In the genomic region with DNA sequence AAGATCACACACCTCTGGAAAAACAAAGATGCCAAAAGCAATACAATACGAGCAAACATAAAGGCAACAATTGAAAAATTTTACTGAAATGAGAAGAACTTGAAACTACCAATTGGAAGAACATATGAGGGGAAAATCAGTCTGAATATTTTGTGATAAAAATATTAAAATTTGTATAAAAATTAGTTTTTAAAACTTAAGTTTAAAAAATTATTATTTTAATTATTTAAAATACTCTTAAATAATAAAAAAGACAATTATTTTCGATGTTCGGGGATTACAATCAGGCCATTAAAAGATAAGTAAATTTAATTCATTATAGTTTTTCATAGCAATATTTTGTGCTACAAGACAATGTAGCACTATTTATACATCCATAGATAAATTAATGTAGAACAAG, we compare ENCODE assay signal across 32 cellular contexts.
"Had no signal": no experiment of that assay in that cellular context is flagged by ENCODE, and none has a peak within 500 bp of the region (broad histone marks: within the 10 kb centered on the region; RNA-seq: fewer than 3 reads in every experiment).

No MANE protein-coding gene starts in this region.

- FAIRE-seq: endothelial cell of umbilical vein had no signal

- H3K9me3 ChIP-seq: colonic mucosa had no signal

- H3K9me3 Mint-ChIP-seq: dendritic cell treated with granulocyte-macrophage colony-stimulating factor and Interleukin-4, amounts not matched to agents 40 ng/mL and 50 ng/mL, for 4 days had no signal

- H3K36me3 ChIP-seq: ascending aorta, breast epithelium, cardiac muscle cell, colonic mucosa, esophagus squamous epithelium had no signal

- H3K27ac ChIP-seq: ascending aorta, breast epithelium, cardiac muscle cell, colonic mucosa, dorsolateral prefrontal cortex, epithelial cell of prostate, esophagus squamous epithelium had no signal

- H3K4me3 ChIP-seq: ascending aorta, breast epithelium, cardiac muscle cell, colonic mucosa, dorsolateral prefrontal cortex, esophagus squamous epithelium had no signal

- H3K36me3 Mint-ChIP-seq: activated naive CD4-positive, alpha-beta T cell treated with anti-CD3 and anti-CD28 coated beads, Interleukin-2, amount 10 ng/mL, durations not matched to agents 7 days and 5 days; activated naive CD8-positive, alpha-beta T cell treated with anti-CD3 and anti-CD28 coated beads, Interleukin-2, amount 10 ng/mL, durations not matched to agents 7 days and 5 days; brain had no signal

- ATAC-seq: activated naive CD4-positive, alpha-beta T cell treated with anti-CD3 and anti-CD28 coated beads, Interleukin-2, amount 50 U/mL, for 72 hours; activated T-cell treated with anti-CD3 and anti-CD28 coated beads, Interleukin-2, amount 50 U/mL, for 72 hours had no signal

- H3K4me1 Mint-ChIP-seq: activated CD4-positive, alpha-beta memory T cell treated with anti-CD3 and anti-CD28 coated beads, Interleukin-2, amount 10 ng/mL, durations not matched to agents 7 days and 5 days; activated CD4-positive, alpha-beta T cell treated with anti-CD3 and anti-CD28 coated beads, Interleukin-2, amount 10 ng/mL, durations not matched to agents 7 days and 5 days; activated naive CD4-positive, alpha-beta T cell treated with anti-CD3 and anti-CD28 coated beads, Interleukin-2, amount 10 ng/mL, durations not matched to agents 7 days and 5 days; activated naive CD8-positive, alpha-beta T cell treated with anti-CD3 and anti-CD28 coated beads, Interleukin-2, amount 10 ng/mL, durations not matched to agents 7 days and 5 days had no signal

- H3K27ac Mint-ChIP-seq: activated CD4-positive, alpha-beta memory T cell treated with anti-CD3 and anti-CD28 coated beads, Interleukin-2, amount 10 ng/mL, durations not matched to agents 7 days and 5 days; activated CD4-positive, alpha-beta T cell treated with anti-CD3 and anti-CD28 coated beads, Interleukin-2, amount 10 ng/mL, durations not matched to agents 7 days and 5 days; activated naive CD4-positive, alpha-beta T cell treated with anti-CD3 and anti-CD28 coated beads, Interleukin-2, amount 10 ng/mL, durations not matched to agents 7 days and 5 days; activated naive CD4-positive, alpha-beta T cell treated with anti-CD3 and anti-CD28 coated beads, Interleukin-2, amount 50 U/mL, for 72 hours; activated naive CD8-positive, alpha-beta T cell treated with anti-CD3 and anti-CD28 coated beads, Interleukin-2, amount 10 ng/mL, durations not matched to agents 7 days and 5 days; activated T-cell treated with anti-CD3 and anti-CD28 coated beads, Interleukin-2, amount 50 U/mL, for 24 hours; activated T-cell treated with anti-CD3 and anti-CD28 coated beads, Interleukin-2, amount 50 U/mL, for 72 hours; brain; dendritic cell treated with granulocyte-macrophage colony-stimulating factor and Interleukin-4, amounts not matched to agents 40 ng/mL and 50 ng/mL, for 4 days; T-helper 1 cell treated with Interleukin-12 subunit alpha and Interleukin-12 subunit beta and Interleukin-4 antibody, amounts not matched to agents 30 μg/mL and 1 μg/mL, for 36 hours had no signal

- H3K4me1 ChIP-seq: ascending aorta, breast epithelium, colonic mucosa, esophagus squamous epithelium had no signal

- H3K27me3 Mint-ChIP-seq: activated CD4-positive, alpha-beta memory T cell treated with anti-CD3 and anti-CD28 coated beads, Interleukin-2, amount 10 ng/mL, durations not matched to agents 7 days and 5 days; activated CD4-positive, alpha-beta T cell treated with anti-CD3 and anti-CD28 coated beads, Interleukin-2, amount 10 ng/mL, durations not matched to agents 7 days and 5 days; activated naive CD4-positive, alpha-beta T cell treated with anti-CD3 and anti-CD28 coated beads, Interleukin-2, amount 10 ng/mL, durations not matched to agents 7 days and 5 days; activated naive CD8-positive, alpha-beta T cell treated with anti-CD3 and anti-CD28 coated beads, Interleukin-2, amount 10 ng/mL, durations not matched to agents 7 days and 5 days; activated T-cell treated with anti-CD3 and anti-CD28 coated beads, Interleukin-2, amount 50 U/mL, for 24 hours; dendritic cell treated with granulocyte-macrophage colony-stimulating factor and Interleukin-4, amounts not matched to agents 40 ng/mL and 50 ng/mL, for 4 days had no signal

- DNase-seq: activated CD4-positive, alpha-beta memory T cell treated with anti-CD3 and anti-CD28 coated beads, Interleukin-2, amount 10 ng/mL, durations not matched to agents 7 days and 5 days; activated CD4-positive, alpha-beta T cell treated with anti-CD3 and anti-CD28 coated beads for 1 hour; activated CD4-positive, alpha-beta T cell treated with anti-CD3 and anti-CD28 coated beads for 4 hours; activated CD4-positive, alpha-beta T cell treated with anti-CD3 and anti-CD28 coated beads, Interleukin-2, amount 10 ng/mL, durations not matched to agents 7 days and 5 days; activated CD4-positive, alpha-beta T cell treated with anti-CD3 and anti-CD28 coated beads, Interleukin-2, amount 50 U/mL, for 4 hours; activated CD8-positive, alpha-beta memory T cell treated with anti-CD3 and anti-CD28 coated beads, Interleukin-2, amount 50 U/mL, for 48 hours; activated gamma-delta T cell; activated naive CD4-positive, alpha-beta T cell; activated naive CD4-positive, alpha-beta T cell treated with anti-CD3 and anti-CD28 coated beads, Interleukin-2, amount 10 ng/mL, durations not matched to agents 7 days and 5 days; activated naive CD8-positive, alpha-beta T cell treated with anti-CD3 and anti-CD28 coated beads, Interleukin-2, amount 10 ng/mL, durations not matched to agents 7 days and 5 days; activated T-cell treated with anti-CD3 and anti-CD28 coated beads for 4 hours; activated T-cell treated with anti-CD3 and anti-CD28 coated beads, Interleukin-2, amount 50 U/mL, for 24 hours; activated T-cell treated with anti-CD3 and anti-CD28 coated beads, Interleukin-2, amount 50 U/mL, for 72 hours; central memory CD4-positive, alpha-beta T cell; cerebellar nuclear complex; colonic mucosa; dorsolateral prefrontal cortex; effector memory CD4-positive, alpha-beta T cell; esophagus squamous epithelium; foreskin melanocyte; head of caudate nucleus; hippocampal formation; T1000 had no signal

- H3K4me3 Mint-ChIP-seq: activated CD4-positive, alpha-beta memory T cell treated with anti-CD3 and anti-CD28 coated beads, Interleukin-2, amount 10 ng/mL, durations not matched to agents 7 days and 5 days; activated CD4-positive, alpha-beta T cell treated with anti-CD3 and anti-CD28 coated beads, Interleukin-2, amount 10 ng/mL, durations not matched to agents 7 days and 5 days; activated naive CD4-positive, alpha-beta T cell treated with anti-CD3 and anti-CD28 coated beads, Interleukin-2, amount 10 ng/mL, durations not matched to agents 7 days and 5 days; activated naive CD8-positive, alpha-beta T cell treated with anti-CD3 and anti-CD28 coated beads, Interleukin-2, amount 10 ng/mL, durations not matched to agents 7 days and 5 days; activated T-cell treated with anti-CD3 and anti-CD28 coated beads, Interleukin-2, amount 50 U/mL, for 24 hours; activated T-cell treated with anti-CD3 and anti-CD28 coated beads, Interleukin-2, amount 50 U/mL, for 72 hours; brain; dendritic cell treated with granulocyte-macrophage colony-stimulating factor and Interleukin-4, amounts not matched to agents 40 ng/mL and 50 ng/mL, for 4 days; T-helper 1 cell treated with Interleukin-12 subunit alpha and Interleukin-12 subunit beta and Interleukin-4 antibody, amounts not matched to agents 30 μg/mL and 1 μg/mL, for 36 hours had no signal
